In the genomic region with DNA sequence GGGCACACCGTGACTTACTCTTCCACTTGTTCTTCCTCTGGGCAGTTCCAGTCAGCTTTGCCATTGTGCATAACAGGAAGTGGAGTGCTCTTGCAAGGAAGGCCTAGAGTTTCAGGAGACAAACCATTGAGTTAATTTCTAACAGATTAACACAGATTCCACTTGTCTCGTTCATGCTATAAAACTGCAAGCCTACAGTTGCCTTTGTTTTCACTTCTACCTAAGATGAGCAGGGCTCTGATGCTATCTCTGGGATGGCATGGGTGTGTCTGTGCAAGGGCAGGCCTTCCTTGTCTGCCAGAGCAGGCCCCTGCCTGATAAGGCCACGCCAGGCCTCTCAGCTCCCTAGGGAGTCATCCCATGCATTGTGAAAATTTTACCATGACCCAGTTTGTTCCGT, we compare ENCODE assay signal across 8 cellular contexts.
DNase-seq lines count a peak whose midpoint lies in the region; ATAC-seq, FAIRE-seq and TF ChIP-seq lines count a peak whose summit lies in the region.
"Had no signal": no experiment of that assay in that cellular context is flagged by ENCODE, and none has a peak within 500 bp of the region (broad histone marks: within the 10 kb centered on the region; RNA-seq: fewer than 3 reads in every experiment).

No MANE protein-coding gene starts in this region.

- in situ Hi-C loops in GM12878 (cut with MboI) = no loop called here

- no peaks in the 10 kb centered on the region for H3K36me3 ChIP-seq in GM12878 (ENCODE audit: control insufficient read depth in 2 of 2, insufficient read depth in 2 of 2, low read length in 1 of 2)

- CTCF ChIA-PET in GM12878 (lab: Yijun Ruan, JAX) = no interaction called here

- H3K4me2 ChIP-seq in GM12878 (ENCODE audit: control insufficient read depth, insufficient read depth) = no peak overlapping the region

- TF ChIP-seq POLR2A in GM12878 (IDR thresholded peaks at IDR 0.05; ENCODE audit: low read depth, low read length) = no peak

- H3K27me3 ChIP-seq in GM12878 (replicated peaks in 1 of 2; ENCODE audit: control insufficient read depth in 2 of 2, insufficient read depth in 2 of 2, low read length in 1 of 2) = no peaks in the 10 kb centered on the region

- no peak for DNase-seq in GM12878 (ENCODE audit: low read depth, low spot score)
- DNase-seq in retina = peak; percentile 9
- no peak for DNase-seq in LoVo (ENCODE audit: low spot score)
- no peak for DNase-seq in midbrain (lab: John Stamatoyannopoulos, UW)
- DNase-seq in NCI-H446 (lab: John Stamatoyannopoulos, UW) = no peak
- DNase-seq: KG1 had no signal

- no peak for TF ChIP-seq EP300 in GM12878 (IDR thresholded peaks at IDR 0.05; ENCODE audit: borderline replicate concordance in 1 of 2, control insufficient read depth in 1 of 2, low read depth in 2 of 2, low read length in 2 of 2)

- no peak overlapping the region for H3K27ac ChIP-seq in GM12878 (ENCODE audit: control insufficient read depth, insufficient read depth)

- H3K9me3 ChIP-seq in GM12878 (replicated peaks; ENCODE audit: control insufficient read depth, insufficient read depth, low read length) = no peaks in the 10 kb centered on the region; the same call in 2 of the 3 replicates

- RAD21 ChIA-PET in GM12878 (lab: Charles Lee; ENCODE audit: unreplicated experiment) = no interaction called here

- H3K4me1 ChIP-seq in GM12878 (ENCODE audit: control insufficient read depth, insufficient read depth, low read length) = no peaks in the 10 kb centered on the region

- H3K4me3 ChIP-seq in GM12878 = no peak overlapping the region

- POLR2A ChIA-PET in GM12878 (lab: Charles Lee) = no interaction called here

- WGBS in GM12878 (ENCODE audit: insufficient coverage, insufficient replicate concordance, low lambda C conversion rate, missing lambda C conversion rate) = 71% methylated on average over 4 of the region's 4 CpGs

- intact Hi-C loops in GM12878 (cut with micrococcal nuclease; ENCODE audit: unreplicated experiment) = no loop called here

- BruUV-seq in GM12878 (replicated peaks; lab: Mats Ljungman, UMichigan) = no TSS peak

- H3K9ac ChIP-seq in GM12878 (ENCODE audit: control insufficient read depth, insufficient read depth, low read length) = no peak overlapping the region

- ATAC-seq in GM19372 (IDR thresholded peaks at IDR 0.05; ENCODE audit: low read depth, unreplicated experiment) = peak; percentile 70
- ATAC-seq in HG03354 (IDR thresholded peaks at IDR 0.05; ENCODE audit: poor library complexity, severe bottlenecking, unreplicated experiment) = peak; percentile 79
- peak; percentile 19; the same call in 1 of the 3 replicates for ATAC-seq in GM12878

- no peaks in the 10 kb centered on the region for H3K79me2 ChIP-seq in GM12878 (ENCODE audit: control insufficient read depth, insufficient read depth, low read length)

- no peak for TF ChIP-seq CTCF in GM12878 (IDR thresholded peaks at IDR 0.05 in 2 of 3, conservative IDR thresholded peaks at IDR 0.05 in 1 of 3; ENCODE audit: control insufficient read depth in 2 of 3, extremely low read depth in 1 of 3, insufficient read depth in 1 of 3, low read depth in 3 of 3, low read length in 3 of 3)

- no peak overlapping the region for H2AFZ ChIP-seq in GM12878 (ENCODE audit: control insufficient read depth, low read depth, low read length)

- SMC1A ChIA-PET in GM12878 (lab: Charles Lee; ENCODE audit: uncharacterized antibody, unreplicated experiment) = no interaction called here

- FAIRE-seq in GM12878 (lab: Jason Lieb, UNC) = no peak

- no peaks in the 10 kb centered on the region for H4K20me1 ChIP-seq in GM12878 (ENCODE audit: control insufficient read depth, insufficient read depth)

- no peak for TF ChIP-seq RAD21 in GM12878 (IDR thresholded peaks at IDR 0.05; ENCODE audit: insufficient read depth, low read depth, low read length)

TF ChIP-seq in GM12878, 131 proteins besides CTCF, POLR2A, EP300 and RAD21:
- no peak for TF ChIP-seq USF2 (IDR thresholded peaks at IDR 0.05; ENCODE audit: borderline replicate concordance, low read depth, low read length)
- TF ChIP-seq, protein P1, sequence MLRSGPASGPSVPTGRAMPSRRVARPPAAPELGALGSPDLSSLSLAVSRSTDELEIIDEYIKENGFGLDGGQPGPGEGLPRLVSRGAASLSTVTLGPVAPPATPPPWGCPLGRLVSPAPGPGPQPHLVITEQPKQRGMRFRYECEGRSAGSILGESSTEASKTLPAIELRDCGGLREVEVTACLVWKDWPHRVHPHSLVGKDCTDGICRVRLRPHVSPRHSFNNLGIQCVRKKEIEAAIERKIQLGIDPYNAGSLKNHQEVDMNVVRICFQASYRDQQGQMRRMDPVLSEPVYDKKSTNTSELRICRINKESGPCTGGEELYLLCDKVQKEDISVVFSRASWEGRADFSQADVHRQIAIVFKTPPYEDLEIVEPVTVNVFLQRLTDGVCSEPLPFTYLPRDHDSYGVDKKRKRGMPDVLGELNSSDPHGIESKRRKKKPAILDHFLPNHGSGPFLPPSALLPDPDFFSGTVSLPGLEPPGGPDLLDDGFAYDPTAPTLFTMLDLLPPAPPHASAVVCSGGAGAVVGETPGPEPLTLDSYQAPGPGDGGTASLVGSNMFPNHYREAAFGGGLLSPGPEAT (IDR thresholded peaks at IDR 0.05; ENCODE audit: low read depth) = no peak
- TF ChIP-seq ATF7 (IDR thresholded peaks at IDR 0.05; ENCODE audit: low read depth) = no peak
- no peak for TF ChIP-seq CHD4 (IDR thresholded peaks at IDR 0.05)
- TF ChIP-seq RFX5 (IDR thresholded peaks at IDR 0.05; ENCODE audit: low read depth, low read length) = no peak
- TF ChIP-seq CHD1 (IDR thresholded peaks at IDR 0.05; ENCODE audit: low read depth, low read length) = no peak
- no peak for TF ChIP-seq BMI1 (IDR thresholded peaks at IDR 0.05; ENCODE audit: borderline replicate concordance)
- no peak for TF ChIP-seq EED (IDR thresholded peaks at IDR 0.05; ENCODE audit: low read depth)
- no peak for TF ChIP-seq HSF1 (IDR thresholded peaks at IDR 0.05; ENCODE audit: low read depth, low read length)
- no peak for TF ChIP-seq ZNF622 (IDR thresholded peaks at IDR 0.05)
- no peak for TF ChIP-seq REST (IDR thresholded peaks at IDR 0.05; ENCODE audit: low read depth, low read length)
- TF ChIP-seq CBX5 (IDR thresholded peaks at IDR 0.05; ENCODE audit: low read depth) = no peak

Comparison
In these comparisons a context has a peak if more than half of its experiments do, and no peak if none do; other contexts are left out.
1. ATAC-seq: peak in every context shown above with its lines; median percentile 79 in HG03354; 70 in GM19372; 19 in GM12878.